Comparison of ENCODE assay signal across 8 cellular contexts in genomic region chr3:49411550-49411967, GRCh38. TPM values are rescaled to one million over a fixed set of nuclear protein-coding genes. Genes with fewer than 3 reads are reported as not detected.
A peak's percentile ranks its signal among the peaks of the same experiment; 100 is the strongest.
DNase-seq lines count a peak whose midpoint lies in the region; ATAC-seq and TF ChIP-seq lines count a peak whose summit lies in the region.

No MANE protein-coding gene starts in this region.

- H3K27ac Mint-ChIP-seq in IgD-negative memory B cell = peak overlapping the region; percentile 64 to 97 (median 79)
- peak overlapping the region; percentile 96 for H3K27ac Mint-ChIP-seq in activated T-cell treated with anti-CD3 and anti-CD28 coated beads, Interleukin-2, amount 50 U/mL, for 24 hours

- peak overlapping the region; percentile 92 for H2BK5ac ChIP-seq in neuronal stem cell (ENCODE audit: low read length)

- H3K4me1 ChIP-seq in neuronal stem cell (ENCODE audit: control insufficient read depth in 2 of 2, insufficient read depth in 1 of 2, low read depth in 1 of 2, low read length in 2 of 2) (peaks cover 10 to 11% of the 10 kb centered on the region in 2 donors), uterus (peaks cover 0 to 13% of the 10 kb centered on the region in 2 donors)

- H3K27ac ChIP-seq in neuronal stem cell (replicated peaks; ENCODE audit: low read length) (peak overlapping the region; percentile 98), uterus (peak overlapping the region; percentile 97 to 98)

- peaks cover 2% of the 10 kb centered on the region for H3K36me3 Mint-ChIP-seq in IgD-negative memory B cell
- H3K36me3 Mint-ChIP-seq in activated T-cell treated with anti-CD3 and anti-CD28 coated beads, Interleukin-2, amount 50 U/mL, for 24 hours (ENCODE audit: low read depth) = peaks cover 71% of the 10 kb centered on the region

- peak overlapping the region; percentile 97 for H3K9ac ChIP-seq in neuronal stem cell (ENCODE audit: low read depth, low read length, poor library complexity)

- DNase-seq in CMK (ENCODE audit: low read depth) = peak; percentile 43
- no peak for DNase-seq in activated T-cell treated with anti-CD3 and anti-CD28 coated beads, Interleukin-2, amount 50 U/mL, for 24 hours
- no peak for DNase-seq in fibroblast of pulmonary artery (ENCODE audit: low read depth)
- DNase-seq in neuronal stem cell (ENCODE audit: low spot score) = no peak
- peak; percentile 41 to 53 for DNase-seq in uterus
- DNase-seq in superior temporal gyrus (ENCODE audit: extremely low spot score) = no peak

- H4K8ac ChIP-seq in neuronal stem cell (ENCODE audit: low read depth, low read length) = no peak overlapping the region

- TF ChIP-seq POLR2A in uterus (IDR thresholded peaks at IDR 0.05) = no peak

- peak overlapping the region; percentile 97 for H3K23ac ChIP-seq in neuronal stem cell (ENCODE audit: low read depth, low read length, poor library complexity)

- no peak overlapping the region for H4K91ac ChIP-seq in neuronal stem cell (ENCODE audit: low read depth, low read length, poor library complexity)

- H2BK120ac ChIP-seq in neuronal stem cell (ENCODE audit: low read depth, low read length) = no peak overlapping the region

- H3K27me3 ChIP-seq in neuronal stem cell (ENCODE audit: control insufficient read depth in 3 of 3, insufficient read depth in 3 of 3, low read depth in 1 of 3, low read length in 3 of 3) (no peaks in the 10 kb centered on the region), uterus (no peaks in the 10 kb centered on the region)

- H3K36me3 ChIP-seq in neuronal stem cell (replicated peaks in 1 of 2; ENCODE audit: control insufficient read depth in 2 of 2, insufficient read depth in 2 of 2, low read length in 2 of 2) (peaks cover 0 to 21% of the 10 kb centered on the region in 2 donors), uterus (no peaks in the 10 kb centered on the region)

- intact Hi-C loops in uterus (cut with DNase I; ENCODE audit: low total_unique reads) = loop anchor here (5.0 kb wide), 1 partner anchor 54 kb away; the partner anchor contains the start of gene GPX1

- no peaks in the 10 kb centered on the region for H3K9me3 Mint-ChIP-seq in IgD-negative memory B cell
- H3K9me3 Mint-ChIP-seq in activated T-cell treated with anti-CD3 and anti-CD28 coated beads, Interleukin-2, amount 50 U/mL, for 24 hours = no peaks in the 10 kb centered on the region

- H2AK5ac ChIP-seq in neuronal stem cell (ENCODE audit: low read depth, low read length) = peak overlapping the region; percentile 90

- peak overlapping the region; percentile 83 for H3K4me3 ChIP-seq in fibroblast of pulmonary artery (replicated peaks; ENCODE audit: low read depth, low read length)
- H3K4me3 ChIP-seq in neuronal stem cell (ENCODE audit: low read length in 2 of 2) = peak overlapping the region; percentile 58 to 88
- H3K4me3 ChIP-seq in uterus = peak overlapping the region; percentile 47 to 87

- peaks cover 5% of the 10 kb centered on the region for H3K79me1 ChIP-seq in neuronal stem cell (ENCODE audit: low read depth, low read length)

- H3K9me3 ChIP-seq in neuronal stem cell (replicated peaks in 1 of 2; ENCODE audit: control insufficient read depth in 2 of 2, insufficient read depth in 1 of 2, low read depth in 1 of 2, low read length in 2 of 2) = no peaks in the 10 kb centered on the region
- no peaks in the 10 kb centered on the region for H3K9me3 ChIP-seq in uterus

- WGBS in neuronal stem cell (ENCODE audit: extremely low coverage in 2 of 2, insufficient read length in 2 of 2, insufficient replicate concordance in 1 of 2), 2 donors = no CpG with 5 or more reads among the region's 56 CpGs

- H3K4ac ChIP-seq in neuronal stem cell (ENCODE audit: low read length) = no peak overlapping the region

- peak overlapping the region; percentile 42 for H3K4me2 ChIP-seq in neuronal stem cell (ENCODE audit: insufficient read depth, low read length, poor library complexity, severe bottlenecking)

- no peak for TF ChIP-seq CTCF in fibroblast of pulmonary artery (IDR thresholded peaks at IDR 0.05; ENCODE audit: low read length, missing control alignments)
- peak in 1 of 4 experiments; percentile 24 for TF ChIP-seq CTCF in uterus (IDR thresholded peaks at IDR 0.05)

- peaks cover 47 to 56% (median 48%) of the 10 kb centered on the region in 3 donors for H3K4me1 Mint-ChIP-seq in IgD-negative memory B cell
- peaks cover 66% of the 10 kb centered on the region for H3K4me1 Mint-ChIP-seq in activated T-cell treated with anti-CD3 and anti-CD28 coated beads, Interleukin-2, amount 50 U/mL, for 24 hours (ENCODE audit: low read depth)

- peak overlapping the region; percentile 78 to 98 (median 92) for H3K4me3 Mint-ChIP-seq in IgD-negative memory B cell
- H3K4me3 Mint-ChIP-seq in activated T-cell treated with anti-CD3 and anti-CD28 coated beads, Interleukin-2, amount 50 U/mL, for 24 hours = peak overlapping the region; percentile 92

- no peak overlapping the region for H3K14ac ChIP-seq in neuronal stem cell (ENCODE audit: low read length)

- peak overlapping the region; percentile 88 for H2AFZ ChIP-seq in neuronal stem cell (ENCODE audit: low read length)

- no peaks in the 10 kb centered on the region for H3K27me3 Mint-ChIP-seq in IgD-negative memory B cell
- no peaks in the 10 kb centered on the region for H3K27me3 Mint-ChIP-seq in activated T-cell treated with anti-CD3 and anti-CD28 coated beads, Interleukin-2, amount 50 U/mL, for 24 hours

- H2BK12ac ChIP-seq in neuronal stem cell (ENCODE audit: low read length) = no peak overlapping the region

- ATAC-seq in GM21526 (IDR thresholded peaks at IDR 0.05; ENCODE audit: low FRiP score, unreplicated experiment) = peak; percentile 23

- no peak overlapping the region for H2BK15ac ChIP-seq in neuronal stem cell (ENCODE audit: low read length)

- H3K18ac ChIP-seq in neuronal stem cell (ENCODE audit: low read length) = peak overlapping the region; percentile 99

RNA-seq across cellular contexts. Expression of gene RHOA, which starts 0.2 kb away (rescaled TPM):
- polyA plus RNA-seq in IgD-negative memory B cell = 709 TPM
- polyA plus RNA-seq in neuronal stem cell (2013, experiment 1 of 2) = 432 TPM
- 436 TPM for polyA plus RNA-seq in neuronal stem cell (2013, experiment 2 of 2)
- total RNA-seq in uterus = 100 to 1,000 TPM; 282 to 493 (median 419) TPM

RNA-seq across cellular contexts. Expression of gene TCTA, which starts 0.7 kb away (rescaled TPM):
- polyA plus RNA-seq in IgD-negative memory B cell = 34.2 TPM
- 2.6 TPM for polyA plus RNA-seq in neuronal stem cell (2013, experiment 1 of 2)
- 2.8 TPM for polyA plus RNA-seq in neuronal stem cell (2013, experiment 2 of 2)
- total RNA-seq in uterus = 10 to 100 TPM in 3 of 4 donors, 1 to 10 TPM in 1; 2.1 to 26.0 (median 18.7) TPM

RNA-seq across cellular contexts. Expression of gene AMT, which starts 10.7 kb away (rescaled TPM):
- polyA plus RNA-seq in IgD-negative memory B cell = 1.3 TPM
- 21.6 TPM for polyA plus RNA-seq in neuronal stem cell (2013, experiment 1 of 2)
- 22.1 TPM for polyA plus RNA-seq in neuronal stem cell (2013, experiment 2 of 2)
- 10 to 100 TPM in 3 of 4 donors, 1 to 10 TPM in 1; 1.5 to 17.9 (median 14.0) TPM for total RNA-seq in uterus

RNA-seq across cellular contexts. Expression of gene NICN1, which starts 17.6 kb away (rescaled TPM):
- 10.1 TPM for polyA plus RNA-seq in IgD-negative memory B cell
- polyA plus RNA-seq in neuronal stem cell (2013, experiment 1 of 2) = 14.9 TPM
- polyA plus RNA-seq in neuronal stem cell (2013, experiment 2 of 2) = 12.4 TPM
- total RNA-seq in uterus = 10 to 100 TPM in 1 of 4 donors, 1 to 10 TPM in 3; 4.4 to 23.4 (median 6.8) TPM

RNA-seq across cellular contexts. Expression of gene GPX1, which starts 53.4 kb away (rescaled TPM):
- 340 TPM for polyA plus RNA-seq in IgD-negative memory B cell
- 175 TPM for polyA plus RNA-seq in neuronal stem cell (2013, experiment 1 of 2)
- 169 TPM for polyA plus RNA-seq in neuronal stem cell (2013, experiment 2 of 2)
- 100 to 1,000 TPM in 2 of 4 donors, 10 to 100 TPM in 2; 40.2 to 450 (median 81.2) TPM for total RNA-seq in uterus

Comparison
In these comparisons a context has a peak if more than half of its experiments do, and no peak if none do; other contexts are left out.
1. DNase-seq: peak in CMK (single experiment) and uterus (2 of 2); none in activated T-cell treated with anti-CD3 and anti-CD28 coated beads, Interleukin-2, amount 50 U/mL, for 24 hours (single experiment), fibroblast of pulmonary artery (single experiment), neuronal stem cell (single experiment) and superior temporal gyrus (single experiment).
2. Peak in every context shown above with its lines, with median percentiles within 50 percentile points of each other: H3K4me3 ChIP-seq.